Comparison of ENCODE assay signal across 9 cellular contexts in genomic region chr5:66554211-66554610, GRCh38. TPM values are rescaled to one million over a fixed set of nuclear protein-coding genes. Genes with fewer than 3 reads are reported as not detected.
DNase-seq lines count a peak whose midpoint lies in the region; ATAC-seq and FAIRE-seq lines count a peak whose summit lies in the region.
"Had no signal": no experiment of that assay in that cellular context is flagged by ENCODE, and none has a peak within 500 bp of the region (broad histone marks: within the 10 kb centered on the region; RNA-seq: fewer than 3 reads in every experiment).

No MANE protein-coding gene starts in this region.

- H3K27ac ChIP-seq in BLaER1, result no peak overlapping the region

- H3K36me3 Mint-ChIP-seq in T-helper 1 cell treated with Interleukin-12 subunit alpha and Interleukin-12 subunit beta and Interleukin-4 antibody, amounts not matched to agents 30 μg/mL and 1 μg/mL, for 36 hours (ENCODE audit: low read depth), result peaks cover 2% of the 10 kb centered on the region
- peaks cover 0 to 4% of the 10 kb centered on the region in 2 donors for H3K36me3 Mint-ChIP-seq in naive B cell

- H3K4me3 ChIP-seq in BLaER1, result no peak overlapping the region

- ATAC-seq in HG03175 (IDR thresholded peaks at IDR 0.05; ENCODE audit: unreplicated experiment) (peak; percentile 98), naive B cell (ENCODE audit: low read depth in 2 of 2) (peak; percentile 96 to 98)

- H3K9ac ChIP-seq in BLaER1, result no peak overlapping the region

- peaks cover 2% of the 10 kb centered on the region for H3K27me3 Mint-ChIP-seq in T-helper 1 cell treated with Interleukin-12 subunit alpha and Interleukin-12 subunit beta and Interleukin-4 antibody, amounts not matched to agents 30 μg/mL and 1 μg/mL, for 36 hours (ENCODE audit: low read depth)
- H3K27me3 Mint-ChIP-seq in naive B cell, result peaks cover 9 to 11% (median 9%) of the 10 kb centered on the region in 3 donors

- H3K9me3 ChIP-seq in BLaER1, result peaks cover 13% of the 10 kb centered on the region

- peak overlapping the region; percentile 78 for H3K27ac Mint-ChIP-seq in T-helper 1 cell treated with Interleukin-12 subunit alpha and Interleukin-12 subunit beta and Interleukin-4 antibody, amounts not matched to agents 30 μg/mL and 1 μg/mL, for 36 hours
- peak overlapping the region; percentile 91 to 98 (median 93) for H3K27ac Mint-ChIP-seq in naive B cell

- DNase-seq in GM19240 (ENCODE audit: insufficient read length, low spot score) (peak; percentile 23), naive B cell (peak; percentile 82), frontal cortex (ENCODE audit: low spot score in 2 of 2) (no peak), GM03348 (ENCODE audit: low spot score) (no peak), NCI-H1105 (lab: John Stamatoyannopoulos, UW) (no peak)
- DNase-seq: right cardiac atrium had no signal

- H4K20me1 ChIP-seq in BLaER1, result no peaks in the 10 kb centered on the region

- H3K4me1 Mint-ChIP-seq in T-helper 1 cell treated with Interleukin-12 subunit alpha and Interleukin-12 subunit beta and Interleukin-4 antibody, amounts not matched to agents 30 μg/mL and 1 μg/mL, for 36 hours (ENCODE audit: low read depth), result peaks cover 34% of the 10 kb centered on the region
- H3K4me1 Mint-ChIP-seq in naive B cell, result peaks cover 28 to 30% (median 30%) of the 10 kb centered on the region in 3 donors

- peak overlapping the region; percentile 29 for H3K4me2 ChIP-seq in BLaER1

- H3K36me3 ChIP-seq in BLaER1, result no peaks in the 10 kb centered on the region

- H3K4me1 ChIP-seq in BLaER1, result peaks cover 13% of the 10 kb centered on the region

- H3K9me3 Mint-ChIP-seq in T-helper 1 cell treated with Interleukin-12 subunit alpha and Interleukin-12 subunit beta and Interleukin-4 antibody, amounts not matched to agents 30 μg/mL and 1 μg/mL, for 36 hours, result peaks cover 13% of the 10 kb centered on the region
- peaks cover 2 to 14% (median 3%) of the 10 kb centered on the region in 7 donors for H3K9me3 Mint-ChIP-seq in naive B cell

- FAIRE-seq in frontal cortex (lab: Jason Lieb, UNC), result no peak

- no peak overlapping the region for H3K4me3 Mint-ChIP-seq in T-helper 1 cell treated with Interleukin-12 subunit alpha and Interleukin-12 subunit beta and Interleukin-4 antibody, amounts not matched to agents 30 μg/mL and 1 μg/mL, for 36 hours
- H3K4me3 Mint-ChIP-seq in naive B cell, result peak overlapping the region in 6 of 8 donors; percentile 5 to 45 (median 30)

- H3K27me3 ChIP-seq in BLaER1, result no peaks in the 10 kb centered on the region

RNA-seq across cellular contexts. Expression of gene MAST4, which starts 42.0 kb away (rescaled TPM):
- polyA plus RNA-seq in naive B cell (ENCODE audit: low read depth in 6 of 6), result 1 to 10 TPM in 4 of 6 donors, under 1 TPM in 2; 0.17 to 2.3 (median 1.3) TPM
- 13.9 TPM for total RNA-seq in frontal cortex

Comparison
In these comparisons a context has a peak if more than half of its experiments do, and no peak if none do; other contexts are left out.
1. DNase-seq: peak in GM19240 (single experiment) and naive B cell (single experiment); none in frontal cortex (0 of 2), GM03348 (single experiment) and NCI-H1105 (single experiment).